In genomic region chr19:50460161-50460765, GRCh38 we compare ENCODE assay signal across 8 cellular contexts. TPM values are rescaled to one million over a fixed set of nuclear protein-coding genes. Genes with fewer than 3 reads are reported as not detected.
A peak's percentile ranks its signal among the peaks of the same experiment; 100 is the strongest.
DNase-seq lines count a peak whose midpoint lies in the region; ATAC-seq and TF ChIP-seq lines count a peak whose summit lies in the region.

No MANE protein-coding gene starts in this region.

- H3K36me3 ChIP-seq in neural progenitor cell: no peaks in the 10 kb centered on the region

- peaks cover 12% of the 10 kb centered on the region for H3K4me1 Mint-ChIP-seq in neural progenitor cell

- H3K9ac ChIP-seq in neural progenitor cell: no peak overlapping the region

- no peaks in the 10 kb centered on the region for H3K36me3 Mint-ChIP-seq in neural progenitor cell

- H3K4me3 Mint-ChIP-seq in neural progenitor cell: peak overlapping the region; percentile 63

- H3K79me2 ChIP-seq in neural progenitor cell (ENCODE audit: low read depth): no peaks in the 10 kb centered on the region

- no peaks in the 10 kb centered on the region for H4K20me1 ChIP-seq in neural progenitor cell (ENCODE audit: low read depth)

- no peak for TF ChIP-seq CTCF in neural progenitor cell (IDR thresholded peaks at IDR 0.05)

- no peak overlapping the region for H2AFZ ChIP-seq in neural progenitor cell (replicated peaks)

- intact Hi-C loops in Right ventricle myocardium inferior (cut with DNase I): no loop called here

- H3K27ac ChIP-seq in neural progenitor cell: no peak overlapping the region

- peaks cover 3% of the 10 kb centered on the region for H3F3A ChIP-seq in neural progenitor cell (ENCODE audit: low read depth)

- in situ Hi-C loops in SK-MEL-5 (cut with HindIII; ENCODE audit: low pct_unique_long_range_greater_than_20kb, low sequenced_read_pairs): no loop called here

- peak; percentile 17 for DNase-seq in NOMO-1 treated with DMSO at 0.1 percent for 48 hours (lab: John Stamatoyannopoulos, UW; ENCODE audit: unreplicated experiment)
- no peak for DNase-seq in NOMO-1 treated with dmso at 0.1 percent for 144 hours (lab: John Stamatoyannopoulos, UW; ENCODE audit: unreplicated experiment)
- DNase-seq in SK-MEL-5 (ENCODE audit: low read depth, low spot score): peak; percentile 15
- DNase-seq in neural progenitor cell (ENCODE audit: low spot score): no peak
- DNase-seq in Right ventricle myocardium inferior (ENCODE audit: missing footprints): no peak
- no peak for DNase-seq in NCI-H1417 treated with DMSO at 0.1 percent for 48 hours (lab: John Stamatoyannopoulos, UW)
- no peak for DNase-seq in T1000 (lab: John Stamatoyannopoulos, UW)

- no peaks in the 10 kb centered on the region for H3K27me3 ChIP-seq in neural progenitor cell

- no peaks in the 10 kb centered on the region for H3K9me3 ChIP-seq in neural progenitor cell (ENCODE audit: low read depth)

- peaks cover 7% of the 10 kb centered on the region for H3K9me3 Mint-ChIP-seq in neural progenitor cell

- H3K27ac Mint-ChIP-seq in neural progenitor cell: no peak overlapping the region

- H3K4me3 ChIP-seq in neural progenitor cell: no peak overlapping the region

- H3K4me1 ChIP-seq in neural progenitor cell: no peaks in the 10 kb centered on the region

- no peak overlapping the region for H3K4me2 ChIP-seq in neural progenitor cell

- H3K27me3 Mint-ChIP-seq in neural progenitor cell (ENCODE audit: insufficient read depth, low read depth): peaks cover 8% of the 10 kb centered on the region

- ATAC-seq in HG02852 (IDR thresholded peaks at IDR 0.05; ENCODE audit: unreplicated experiment) (peak; percentile 48), Right ventricle myocardium inferior (no peak)

RNA-seq across cellular contexts. Expression of gene EMC10, which starts 16.0 kb away (rescaled TPM):
- 127 and 148 TPM in 2 replicates for total RNA-seq in SK-MEL-5 (2014; rRNA removed; shearing (Covaris generic))
- 330 and 352 TPM in 2 replicates for polyA plus RNA-seq in SK-MEL-5 (2015; cell fraction: cytosol; rRNA removed)
- polyA plus RNA-seq in SK-MEL-5 (2015; cell fraction: nucleus; rRNA removed): 34.3 and 69.1 TPM in 2 replicates
- total RNA-seq in neural progenitor cell (ENCODE audit: low replicate concordance) (32.9 and 127 TPM in 2 replicates), Right ventricle myocardium inferior (78.0 TPM)

RNA-seq across cellular contexts. Expression of gene GARIN5A, which starts 16.4 kb away (rescaled TPM):
- 0.27 and 0.29 TPM in 2 replicates for total RNA-seq in SK-MEL-5 (2014; rRNA removed; shearing (Covaris generic))
- 0.73 and 0.86 TPM in 2 replicates for polyA plus RNA-seq in SK-MEL-5 (2015; cell fraction: cytosol; rRNA removed)
- not detected in 2 replicates for polyA plus RNA-seq in SK-MEL-5 (2015; cell fraction: nucleus; rRNA removed)
- 5.6 and 8.4 TPM in 2 replicates for total RNA-seq in neural progenitor cell (ENCODE audit: low replicate concordance)
- total RNA-seq in Right ventricle myocardium inferior: 2.2 TPM

RNA-seq across cellular contexts. Expression of gene MYBPC2, which starts 27.6 kb away (rescaled TPM):
- total RNA-seq in SK-MEL-5 (2014; rRNA removed; shearing (Covaris generic)): not detected in 2 replicates
- polyA plus RNA-seq in SK-MEL-5 (2015; cell fraction: cytosol; rRNA removed): not detected in 2 replicates
- polyA plus RNA-seq in SK-MEL-5 (2015; cell fraction: nucleus; rRNA removed): not detected in 2 replicates
- total RNA-seq in neural progenitor cell (ENCODE audit: low replicate concordance): 0.65 and 0.77 TPM in 2 replicates
- 0.08 TPM for total RNA-seq in Right ventricle myocardium inferior

RNA-seq across cellular contexts. Expression of gene SPIB, which starts 41.5 kb away (rescaled TPM):
- total RNA-seq in SK-MEL-5 (2014; rRNA removed; shearing (Covaris generic)): not detected in 2 replicates
- polyA plus RNA-seq in SK-MEL-5 (2015; cell fraction: cytosol; rRNA removed): 0.39 TPM in 1 of 2 replicates, not detected in the other
- 0.17 TPM in 1 of 2 replicates, not detected in the other for polyA plus RNA-seq in SK-MEL-5 (2015; cell fraction: nucleus; rRNA removed)
- 0.31 TPM in 1 of 2 replicates, not detected in the other for total RNA-seq in neural progenitor cell (ENCODE audit: low replicate concordance)
- total RNA-seq in Right ventricle myocardium inferior: not detected

RNA-seq across cellular contexts. Expression of gene JOSD2, which starts 50.7 kb away (rescaled TPM):
- 26.4 and 29.0 TPM in 2 replicates for total RNA-seq in SK-MEL-5 (2014; rRNA removed; shearing (Covaris generic))
- polyA plus RNA-seq in SK-MEL-5 (2015; cell fraction: cytosol; rRNA removed): 37.0 and 57.6 TPM in 2 replicates
- polyA plus RNA-seq in SK-MEL-5 (2015; cell fraction: nucleus; rRNA removed): 23.9 and 31.3 TPM in 2 replicates
- total RNA-seq in neural progenitor cell (ENCODE audit: low replicate concordance) (1.7 and 2.4 TPM in 2 replicates), Right ventricle myocardium inferior (43.7 TPM)

Comparison
In these comparisons a context has a peak if more than half of its experiments do, and no peak if none do; other contexts are left out.
1. DNase-seq: peak in NOMO-1 treated with DMSO at 0.1 percent for 48 hours (single experiment) and SK-MEL-5 (single experiment); none in NOMO-1 treated with dmso at 0.1 percent for 144 hours (single experiment), neural progenitor cell (single experiment), Right ventricle myocardium inferior (single experiment), NCI-H1417 treated with DMSO at 0.1 percent for 48 hours (single experiment) and T1000 (single experiment).